ENCODE assay signal across 8 cellular contexts in genomic region chr14:30521899-30522736, GRCh38. TPM values are rescaled to one million over a fixed set of nuclear protein-coding genes. Genes with fewer than 3 reads are reported as not detected.
A peak's percentile ranks its signal among the peaks of the same experiment; 100 is the strongest.
DNase-seq lines count a peak whose midpoint lies in the region; ATAC-seq and TF ChIP-seq lines count a peak whose summit lies in the region.

No MANE protein-coding gene starts in this region.

- H3K27me3 ChIP-seq in OCI-LY3 (ENCODE audit: low read depth, low read length): no peaks in the 10 kb centered on the region

- peaks cover 6 to 12% (median 10%) of the 10 kb centered on the region in 4 donors for H3K4me1 Mint-ChIP-seq in naive thymus-derived CD8-positive, alpha-beta T cell

- no peaks in the 10 kb centered on the region for H4K20me1 ChIP-seq in OCI-LY3 (ENCODE audit: insufficient read depth, low read length)

- H3K4me1 ChIP-seq in OCI-LY3 (ENCODE audit: low read length): peaks cover 6% of the 10 kb centered on the region

- no peaks in the 10 kb centered on the region for H3K9me3 Mint-ChIP-seq in naive thymus-derived CD8-positive, alpha-beta T cell

- ATAC-seq in GM18907 (IDR thresholded peaks at IDR 0.05; ENCODE audit: unreplicated experiment): peak; percentile 78
- ATAC-seq in naive thymus-derived CD8-positive, alpha-beta T cell: peak; percentile 49 to 53

- peak overlapping the region; percentile 66 for H2AFZ ChIP-seq in OCI-LY3 (ENCODE audit: low read depth, low read length)

- H3K9me3 ChIP-seq in OCI-LY3 (ENCODE audit: insufficient read depth, low read length): no peaks in the 10 kb centered on the region

- peak overlapping the region in 8 of 10 donors; percentile 6 to 88 (median 44) for H3K27ac Mint-ChIP-seq in naive thymus-derived CD8-positive, alpha-beta T cell

- DNase-seq in COLO829 (ENCODE audit: low spot score) (peak; percentile 64), HS-5 (ENCODE audit: low read depth) (peak; percentile 23), dermis blood vessel endothelial cell (peak; percentile 63)
- peak in 3 of 10 donors; percentile 36 to 49 (median 43) for DNase-seq in naive thymus-derived CD8-positive, alpha-beta T cell
- no peak for DNase-seq in stimulated activated CD4-positive, alpha-beta T cell treated with anti-CD3 and anti-CD28 coated beads, Interleukin-4, amount 100 ng/mL, for 4 hours
- DNase-seq in stimulated activated CD4-positive, alpha-beta T cell treated with anti-CD3 and anti-CD28 coated beads, Interleukin-4, amount 100 ng/mL, for 1 hour: no peak

- no peaks in the 10 kb centered on the region for H3K27me3 Mint-ChIP-seq in naive thymus-derived CD8-positive, alpha-beta T cell

- POLR2A ChIA-PET in naive thymus-derived CD8-positive, alpha-beta T cell (lab: Charles Lee): no interaction called here

- peak overlapping the region in 7 of 10 donors; percentile 6 to 51 (median 38) for H3K4me3 Mint-ChIP-seq in naive thymus-derived CD8-positive, alpha-beta T cell

- H3K4me3 ChIP-seq in OCI-LY3 (ENCODE audit: low read length): peak overlapping the region; percentile 26; the same call in 1 of the 2 replicates

- H3K9ac ChIP-seq in OCI-LY3 (ENCODE audit: low read length): no peak overlapping the region

- no peaks in the 10 kb centered on the region for H3K36me3 ChIP-seq in OCI-LY3 (replicated peaks; ENCODE audit: low read depth, low read length)

- no peaks in the 10 kb centered on the region for H3K79me2 ChIP-seq in OCI-LY3 (ENCODE audit: low read length)

- peak overlapping the region; percentile 51 for H3K4me2 ChIP-seq in OCI-LY3 (ENCODE audit: low read length)

- no peaks in the 10 kb centered on the region for H3K36me3 Mint-ChIP-seq in naive thymus-derived CD8-positive, alpha-beta T cell

- H3K27ac ChIP-seq in OCI-LY3 (ENCODE audit: low read length): no peak overlapping the region

- TF ChIP-seq CTCF in OCI-LY3 (IDR thresholded peaks at IDR 0.05; ENCODE audit: low read depth, low read length): peak; percentile 76

RNA-seq across cellular contexts. Expression of gene G2E3, which starts 36.8 kb away (rescaled TPM):
- total RNA-seq in dermis blood vessel endothelial cell: 18.9 and 39.7 TPM in 2 replicates
- total RNA-seq in naive thymus-derived CD8-positive, alpha-beta T cell: 10 to 100 TPM; 30.2 to 30.4 TPM
- polyA plus RNA-seq in naive thymus-derived CD8-positive, alpha-beta T cell: 10 to 100 TPM in 2 of 3 donors, 1 to 10 TPM in 1; 8.1 to 11.8 (median 11.4) TPM

Comparison
In these comparisons a context has a peak if more than half of its experiments do, and no peak if none do; other contexts are left out.
1. DNase-seq: peak in COLO829 (single experiment), HS-5 (single experiment) and dermis blood vessel endothelial cell (single experiment); none in stimulated activated CD4-positive, alpha-beta T cell treated with anti-CD3 and anti-CD28 coated beads, Interleukin-4, amount 100 ng/mL, for 4 hours (0 of 2) and stimulated activated CD4-positive, alpha-beta T cell treated with anti-CD3 and anti-CD28 coated beads, Interleukin-4, amount 100 ng/mL, for 1 hour (single experiment).